ENCODE assay signal across 7 cellular contexts in the genomic region with DNA sequence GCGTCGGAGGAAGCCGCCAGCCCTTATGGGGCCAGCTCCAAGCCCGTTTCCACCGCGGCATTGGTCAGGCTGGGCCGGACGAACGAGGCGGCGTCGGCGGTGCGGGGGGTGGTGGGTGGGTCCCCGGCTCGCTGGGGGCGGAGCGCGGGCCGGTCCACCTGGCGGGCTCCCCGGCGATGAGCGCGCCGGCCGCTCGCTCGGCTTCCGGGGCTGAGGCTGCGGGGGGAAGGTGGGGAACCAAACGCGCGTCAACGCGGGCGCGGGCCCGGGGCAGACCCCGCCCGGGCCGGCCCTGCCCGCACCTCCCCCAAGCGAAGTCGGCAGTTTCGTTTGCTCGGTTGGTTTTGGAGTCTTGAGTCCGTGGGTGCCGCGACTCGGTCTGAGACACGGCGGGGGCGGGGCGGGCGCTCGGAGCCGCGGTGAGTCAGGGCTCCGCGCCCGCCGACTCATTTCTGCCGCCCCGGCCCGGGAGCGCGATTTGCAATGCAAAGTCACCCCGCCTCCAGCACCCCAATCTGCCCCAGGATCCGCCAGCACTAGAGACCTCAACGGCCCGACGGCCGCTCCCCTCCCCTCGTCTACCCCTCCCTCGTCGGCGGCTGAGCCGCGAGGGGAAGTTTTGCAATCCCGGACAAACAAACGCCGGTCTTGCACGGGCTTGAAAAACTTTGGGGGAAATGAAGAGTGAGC. TPM values are rescaled to one million over a fixed set of nuclear protein-coding genes. Genes with fewer than 3 reads are reported as not detected.
DNase-seq lines count a peak whose midpoint lies in the region; ATAC-seq and TF ChIP-seq lines count a peak whose summit lies in the region.

No MANE protein-coding gene starts in this region.

- intact Hi-C loops in lower lobe of right lung (cut with DNase I) = no loop called here

- H3K4me1 ChIP-seq in HUES6 (ENCODE audit: control insufficient read depth, insufficient read depth, low read length) (peaks cover 11% of the 10 kb centered on the region), lower lobe of right lung (peaks cover 31% of the 10 kb centered on the region)

- peak; percentile 75 for DNase-seq in WTC11 (ENCODE audit: low spot score)
- DNase-seq in cardiac fibroblast (ENCODE audit: low read depth in 2 of 2) = peak; percentile 25 to 30
- DNase-seq in lower lobe of right lung = peak; percentile 81
- DNase-seq in stimulated activated CD8-positive, alpha-beta memory T cell treated with anti-CD3 and anti-CD28 coated beads, Interleukin-12 subunit alpha, Interleukin-12 subunit beta, amount 100 ng/mL, for 1 hour (ENCODE audit: low read depth) = peak; percentile 50
- DNase-seq in NCI-H2171 (lab: John Stamatoyannopoulos, UW) = no peak

- H3K27ac Mint-ChIP-seq in WTC11 = no peak overlapping the region

- peaks cover 77% of the 10 kb centered on the region for H3K27me3 Mint-ChIP-seq in WTC11 (ENCODE audit: low read depth)

- peak; percentile 37 for ATAC-seq in WTC11
- peak; percentile 63 to 78 for ATAC-seq in lower lobe of right lung
- no peak for ATAC-seq in GM21786 (IDR thresholded peaks at IDR 0.05; ENCODE audit: unreplicated experiment)

- H3K9me3 Mint-ChIP-seq in WTC11 = no peaks in the 10 kb centered on the region

- no peak for TF ChIP-seq CTCF in WTC11 (IDR thresholded peaks at IDR 0.05)
- TF ChIP-seq CTCF in cardiac fibroblast (IDR thresholded peaks at IDR 0.05; ENCODE audit: low read depth, low read length) = no peak
- no peak for TF ChIP-seq CTCF in lower lobe of right lung (IDR thresholded peaks at IDR 0.05)

- no peaks in the 10 kb centered on the region for H3K9me3 ChIP-seq in HUES6 (ENCODE audit: control insufficient read depth, insufficient read depth, low read depth, low read length)
- H3K9me3 ChIP-seq in lower lobe of right lung = no peaks in the 10 kb centered on the region

- H3K36me3 ChIP-seq in HUES6 (ENCODE audit: control insufficient read depth, insufficient read depth, low read length) (no peaks in the 10 kb centered on the region), lower lobe of right lung (no peaks in the 10 kb centered on the region)

- peaks cover 97% of the 10 kb centered on the region for H3K27me3 ChIP-seq in HUES6 (ENCODE audit: control insufficient read depth, insufficient read depth, low read length)
- H3K27me3 ChIP-seq in lower lobe of right lung (ENCODE audit: low read depth) = peaks cover 53% of the 10 kb centered on the region

- POLR2A ChIA-PET in WTC11 (lab: Charles Lee) = no interaction called here

- peaks cover 11% of the 10 kb centered on the region for H3K4me1 Mint-ChIP-seq in WTC11

- H3K4me3 ChIP-seq in HUES6 (ENCODE audit: low read depth, low read length) (peak overlapping the region; percentile 58), cardiac fibroblast (replicated peaks in 1 of 2; ENCODE audit: low read depth in 2 of 2, low read length in 2 of 2) (peak overlapping the region in 1 of 2 donors; percentile 17), lower lobe of right lung (peak overlapping the region; percentile 54)

- CTCF ChIA-PET in WTC11 (lab: Charles Lee) = interaction anchor here (0.6 to 2.3 kb wide), 9 partner anchors 30 to 506 kb away, joined by 3 to 10 read pairs (median 5); no protein-coding TSS in a partner anchor

- peak overlapping the region; percentile 57 for H3K4me3 Mint-ChIP-seq in WTC11

- no peak overlapping the region for H3K9ac ChIP-seq in HUES6 (ENCODE audit: low read length)

- no peaks in the 10 kb centered on the region for H3K36me3 Mint-ChIP-seq in WTC11

- H3K27ac ChIP-seq in HUES6 (ENCODE audit: low read depth, low read length) (no peak overlapping the region), lower lobe of right lung (peak overlapping the region; percentile 76)

TF ChIP-seq in WTC11, 78 proteins besides CTCF, POLR2A, EP300 and RAD21 (continues in another document):
- TF ChIP-seq, protein P1, sequence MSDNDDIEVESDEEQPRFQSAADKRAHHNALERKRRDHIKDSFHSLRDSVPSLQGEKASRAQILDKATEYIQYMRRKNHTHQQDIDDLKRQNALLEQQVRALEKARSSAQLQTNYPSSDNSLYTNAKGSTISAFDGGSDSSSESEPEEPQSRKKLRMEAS (CRISPR knock-in tag; IDR thresholded peaks at IDR 0.05) = 0 out of 2 replicates have a peak, but pooled peaks have one; percentile 21
- TF ChIP-seq SP1 (CRISPR knock-in tag; conservative IDR thresholded peaks at IDR 0.05) (0 out of 2 replicates have a peak, but pooled peaks have one; percentile 43), ZNF423 (CRISPR knock-in tag; IDR thresholded peaks at IDR 0.05) (no peak), TEAD4 (CRISPR knock-in tag; IDR thresholded peaks at IDR 0.05) (no peak), GABPB1 (CRISPR knock-in tag; IDR thresholded peaks at IDR 0.05) (peak; percentile 47; the same call in 1 of the 2 replicates), ESRRA (CRISPR knock-in tag; IDR thresholded peaks at IDR 0.05; ENCODE audit: borderline replicate concordance) (no peak), ZNF263 (CRISPR knock-in tag; IDR thresholded peaks at IDR 0.05; ENCODE audit: low read depth) (no peak), NFATC4 (CRISPR knock-in tag; IDR thresholded peaks at IDR 0.05) (no peak), ZNF317 (CRISPR knock-in tag; IDR thresholded peaks at IDR 0.05; ENCODE audit: borderline replicate concordance, low read depth) (no peak), MYBL2 (CRISPR knock-in tag; IDR thresholded peaks at IDR 0.05) (no peak), ETV6 (CRISPR knock-in tag; IDR thresholded peaks at IDR 0.05) (no peak), IRF2 (CRISPR knock-in tag; IDR thresholded peaks at IDR 0.05; ENCODE audit: borderline replicate concordance, low read depth) (no peak), ZNF138 (CRISPR knock-in tag; conservative IDR thresholded peaks at IDR 0.05) (no peak)
- TF ChIP-seq, protein P2, sequence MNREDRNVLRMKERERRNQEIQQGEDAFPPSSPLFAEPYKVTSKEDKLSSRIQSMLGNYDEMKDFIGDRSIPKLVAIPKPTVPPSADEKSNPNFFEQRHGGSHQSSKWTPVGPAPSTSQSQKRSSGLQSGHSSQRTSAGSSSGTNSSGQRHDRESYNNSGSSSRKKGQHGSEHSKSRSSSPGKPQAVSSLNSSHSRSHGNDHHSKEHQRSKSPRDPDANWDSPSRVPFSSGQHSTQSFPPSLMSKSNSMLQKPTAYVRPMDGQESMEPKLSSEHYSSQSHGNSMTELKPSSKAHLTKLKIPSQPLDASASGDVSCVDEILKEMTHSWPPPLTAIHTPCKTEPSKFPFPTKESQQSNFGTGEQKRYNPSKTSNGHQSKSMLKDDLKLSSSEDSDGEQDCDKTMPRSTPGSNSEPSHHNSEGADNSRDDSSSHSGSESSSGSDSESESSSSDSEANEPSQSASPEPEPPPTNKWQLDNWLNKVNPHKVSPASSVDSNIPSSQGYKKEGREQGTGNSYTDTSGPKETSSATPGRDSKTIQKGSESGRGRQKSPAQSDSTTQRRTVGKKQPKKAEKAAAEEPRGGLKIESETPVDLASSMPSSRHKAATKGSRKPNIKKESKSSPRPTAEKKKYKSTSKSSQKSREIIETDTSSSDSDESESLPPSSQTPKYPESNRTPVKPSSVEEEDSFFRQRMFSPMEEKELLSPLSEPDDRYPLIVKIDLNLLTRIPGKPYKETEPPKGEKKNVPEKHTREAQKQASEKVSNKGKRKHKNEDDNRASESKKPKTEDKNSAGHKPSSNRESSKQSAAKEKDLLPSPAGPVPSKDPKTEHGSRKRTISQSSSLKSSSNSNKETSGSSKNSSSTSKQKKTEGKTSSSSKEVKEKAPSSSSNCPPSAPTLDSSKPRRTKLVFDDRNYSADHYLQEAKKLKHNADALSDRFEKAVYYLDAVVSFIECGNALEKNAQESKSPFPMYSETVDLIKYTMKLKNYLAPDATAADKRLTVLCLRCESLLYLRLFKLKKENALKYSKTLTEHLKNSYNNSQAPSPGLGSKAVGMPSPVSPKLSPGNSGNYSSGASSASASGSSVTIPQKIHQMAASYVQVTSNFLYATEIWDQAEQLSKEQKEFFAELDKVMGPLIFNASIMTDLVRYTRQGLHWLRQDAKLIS (CRISPR knock-in tag; IDR thresholded peaks at IDR 0.05; ENCODE audit: borderline replicate concordance) = no peak
- TF ChIP-seq, protein P3, sequence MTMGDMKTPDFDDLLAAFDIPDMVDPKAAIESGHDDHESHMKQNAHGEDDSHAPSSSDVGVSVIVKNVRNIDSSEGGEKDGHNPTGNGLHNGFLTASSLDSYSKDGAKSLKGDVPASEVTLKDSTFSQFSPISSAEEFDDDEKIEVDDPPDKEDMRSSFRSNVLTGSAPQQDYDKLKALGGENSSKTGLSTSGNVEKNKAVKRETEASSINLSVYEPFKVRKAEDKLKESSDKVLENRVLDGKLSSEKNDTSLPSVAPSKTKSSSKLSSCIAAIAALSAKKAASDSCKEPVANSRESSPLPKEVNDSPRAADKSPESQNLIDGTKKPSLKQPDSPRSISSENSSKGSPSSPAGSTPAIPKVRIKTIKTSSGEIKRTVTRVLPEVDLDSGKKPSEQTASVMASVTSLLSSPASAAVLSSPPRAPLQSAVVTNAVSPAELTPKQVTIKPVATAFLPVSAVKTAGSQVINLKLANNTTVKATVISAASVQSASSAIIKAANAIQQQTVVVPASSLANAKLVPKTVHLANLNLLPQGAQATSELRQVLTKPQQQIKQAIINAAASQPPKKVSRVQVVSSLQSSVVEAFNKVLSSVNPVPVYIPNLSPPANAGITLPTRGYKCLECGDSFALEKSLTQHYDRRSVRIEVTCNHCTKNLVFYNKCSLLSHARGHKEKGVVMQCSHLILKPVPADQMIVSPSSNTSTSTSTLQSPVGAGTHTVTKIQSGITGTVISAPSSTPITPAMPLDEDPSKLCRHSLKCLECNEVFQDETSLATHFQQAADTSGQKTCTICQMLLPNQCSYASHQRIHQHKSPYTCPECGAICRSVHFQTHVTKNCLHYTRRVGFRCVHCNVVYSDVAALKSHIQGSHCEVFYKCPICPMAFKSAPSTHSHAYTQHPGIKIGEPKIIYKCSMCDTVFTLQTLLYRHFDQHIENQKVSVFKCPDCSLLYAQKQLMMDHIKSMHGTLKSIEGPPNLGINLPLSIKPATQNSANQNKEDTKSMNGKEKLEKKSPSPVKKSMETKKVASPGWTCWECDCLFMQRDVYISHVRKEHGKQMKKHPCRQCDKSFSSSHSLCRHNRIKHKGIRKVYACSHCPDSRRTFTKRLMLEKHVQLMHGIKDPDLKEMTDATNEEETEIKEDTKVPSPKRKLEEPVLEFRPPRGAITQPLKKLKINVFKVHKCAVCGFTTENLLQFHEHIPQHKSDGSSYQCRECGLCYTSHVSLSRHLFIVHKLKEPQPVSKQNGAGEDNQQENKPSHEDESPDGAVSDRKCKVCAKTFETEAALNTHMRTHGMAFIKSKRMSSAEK (CRISPR knock-in tag; IDR thresholded peaks at IDR 0.05; ENCODE audit: borderline replicate concordance) = no peak

RNA-seq across cellular contexts. Expression of a gene that starts 1.3 kb away (rescaled TPM):
- total RNA-seq in WTC11 (2021) (0.24 to 0.73 TPM (median 0.64 TPM) in 3 replicates), lower lobe of right lung (1.7 TPM)

RNA-seq across cellular contexts. Expression of a gene that starts 32.7 kb away (rescaled TPM):
- total RNA-seq in WTC11 (2021) = 0.11 to 0.24 TPM in 2 of 3 replicates, not detected in the other
- total RNA-seq in lower lobe of right lung = 12.1 TPM

RNA-seq across cellular contexts. Expression of a gene that starts 32.8 kb away (rescaled TPM):
- total RNA-seq in WTC11 (2021) = 0.39 TPM in 1 of 3 replicates, not detected in the others
- 12.5 TPM for total RNA-seq in lower lobe of right lung

Comparison
In these comparisons a context has a peak if more than half of its experiments do, and no peak if none do; other contexts are left out.
1. RNA of a gene that starts 32.7 kb away (total RNA-seq): 12.1 TPM in lower lobe of right lung (single experiment); 0.11 to 0.24 TPM in WTC11; every median in the first group is over 10 times any median in the second.